Comparison of ENCODE assay signal across 20 cellular contexts in genomic region chr6:21099338-21100314, GRCh38.
DNase-seq lines count a peak whose midpoint lies in the region; ATAC-seq and TF ChIP-seq lines count a peak whose summit lies in the region.
"Had no signal": no experiment of that assay in that cellular context is flagged by ENCODE, and none has a peak within 500 bp of the region (broad histone marks: within the 10 kb centered on the region; RNA-seq: fewer than 3 reads in every experiment).

No MANE protein-coding gene starts in this region.

- no peaks in the 10 kb centered on the region for H3K27me3 Mint-ChIP-seq in natural killer cell (ENCODE audit: low read depth in 2 of 2)
- no peaks in the 10 kb centered on the region for H3K27me3 Mint-ChIP-seq in natural killer cell treated with Interleukin-12 subunit alpha and Interleukin-12 subunit beta and Interleukin-15 and Interleukin-18, amount 100 ng/mL, for 72 hours
- H3K27me3 Mint-ChIP-seq in immature natural killer cell (ENCODE audit: low read depth in 3 of 3) = peaks cover 0 to 3% (median 2%) of the 10 kb centered on the region in 3 donors
- H3K27me3 Mint-ChIP-seq: activated naive CD8-positive, alpha-beta T cell had no signal

- H3K36me3 Mint-ChIP-seq in natural killer cell (no peaks in the 10 kb centered on the region), immature natural killer cell (peaks cover 3 to 9% (median 4%) of the 10 kb centered on the region in 3 donors)
- H3K36me3 Mint-ChIP-seq in natural killer cell treated with Interleukin-12 subunit alpha and Interleukin-12 subunit beta and Interleukin-15 and Interleukin-18, amount 100 ng/mL, for 72 hours = no peaks in the 10 kb centered on the region
- H3K36me3 Mint-ChIP-seq: CD14-positive monocyte had no signal

- intact Hi-C loops in natural killer cell (cut with micrococcal nuclease) = no loop called here

- H3K27ac Mint-ChIP-seq in natural killer cell (peak overlapping the region; percentile 37 to 54), immature natural killer cell (peak overlapping the region in 2 of 6 donors; percentile 7 to 21)
- H3K27ac Mint-ChIP-seq in natural killer cell treated with Interleukin-12 subunit alpha and Interleukin-12 subunit beta and Interleukin-15 and Interleukin-18, amount 100 ng/mL, for 72 hours = no peak overlapping the region
- H3K27ac Mint-ChIP-seq: activated naive CD8-positive, alpha-beta T cell; activated T-helper 1 cell treated with anti-CD3 and anti-CD28 coated beads, Interleukin-12 subunit alpha, Interleukin-12 subunit beta, Interleukin-2, Interleukin-4 antibody, amounts not matched to agents 30 ng/mL and 10 ng/mL and 1 ng/mL, durations not matched to agents 14 hours and 24 hours and 36 hours had no signal

- H3K4me1 Mint-ChIP-seq in natural killer cell = peaks cover 35 to 42% of the 10 kb centered on the region in 2 donors
- H3K4me1 Mint-ChIP-seq in natural killer cell treated with Interleukin-12 subunit alpha and Interleukin-12 subunit beta and Interleukin-15 and Interleukin-18, amount 100 ng/mL, for 72 hours (ENCODE audit: low read depth in 2 of 2) = peaks cover 18 to 27% of the 10 kb centered on the region in 2 donors
- H3K4me1 Mint-ChIP-seq in immature natural killer cell = peaks cover 33 to 43% of the 10 kb centered on the region in 2 donors

- ATAC-seq in natural killer cell (peak in 1 of 3 donors; percentile 47), GM18861 (IDR thresholded peaks at IDR 0.05; ENCODE audit: unreplicated experiment) (no peak)
- no peak for ATAC-seq in natural killer cell treated with Interleukin-12 subunit alpha and Interleukin-12 subunit beta and Interleukin-15 and Interleukin-18, amount 100 ng/mL, for 72 hours
- ATAC-seq: body of pancreas, PC-3 had no signal

- no peak for TF ChIP-seq CTCF in natural killer cell (IDR thresholded peaks at IDR 0.05)

- H3K9me3 Mint-ChIP-seq in natural killer cell = no peaks in the 10 kb centered on the region
- H3K9me3 Mint-ChIP-seq in natural killer cell treated with Interleukin-12 subunit alpha and Interleukin-12 subunit beta and Interleukin-15 and Interleukin-18, amount 100 ng/mL, for 72 hours = no peaks in the 10 kb centered on the region
- no peaks in the 10 kb centered on the region for H3K9me3 Mint-ChIP-seq in immature natural killer cell
- H3K9me3 Mint-ChIP-seq: activated T-helper 1 cell treated with anti-CD3 and anti-CD28 coated beads, Interleukin-12 subunit alpha, Interleukin-12 subunit beta, Interleukin-2, Interleukin-4 antibody, amounts not matched to agents 30 ng/mL and 10 ng/mL and 1 ng/mL, durations not matched to agents 14 hours and 24 hours and 36 hours had no signal

- no peak for DNase-seq in natural killer cell
- no peak for DNase-seq in natural killer cell treated with Interleukin-12 subunit alpha and Interleukin-12 subunit beta and Interleukin-15 and Interleukin-18, amount 100 ng/mL, for 72 hours (ENCODE audit: low spot score)
- peak; percentile 52 for DNase-seq in NOMO-1 treated with DMSO at 0.1 percent for 48 hours (lab: John Stamatoyannopoulos, UW; ENCODE audit: unreplicated experiment)
- no peak for DNase-seq in immature natural killer cell
- DNase-seq in GM03348 (ENCODE audit: low spot score) = no peak
- DNase-seq in NK-92 (lab: John Stamatoyannopoulos, UW; ENCODE audit: unreplicated experiment) = no peak
- no peak for DNase-seq in SW 1271 (lab: John Stamatoyannopoulos, UW)
- DNase-seq: activated CD4-positive, CD25-positive, alpha-beta regulatory T cell treated with anti-CD3 and anti-CD28 coated beads, Interleukin-2, amount 50 U/mL, for 72 hours; body of pancreas; foreskin fibroblast; hypothalamus; kidney; NCI-H1048; PC-3; stimulated activated CD4-positive, alpha-beta T cell treated with anti-CD3 and anti-CD28 coated beads, Interleukin-15, amount 100 ng/mL, for 24 hours; stimulated activated naive CD4-positive, alpha-beta T cell had no signal

- no peak overlapping the region for H3K4me3 Mint-ChIP-seq in natural killer cell
- H3K4me3 Mint-ChIP-seq in natural killer cell treated with Interleukin-12 subunit alpha and Interleukin-12 subunit beta and Interleukin-15 and Interleukin-18, amount 100 ng/mL, for 72 hours = no peak overlapping the region
- H3K4me3 Mint-ChIP-seq in immature natural killer cell = peak overlapping the region in 3 of 5 donors; percentile 6 to 35 (median 19)
- H3K4me3 Mint-ChIP-seq: activated naive CD8-positive, alpha-beta T cell; activated T-helper 1 cell treated with anti-CD3 and anti-CD28 coated beads, Interleukin-12 subunit alpha, Interleukin-12 subunit beta, Interleukin-2, Interleukin-4 antibody, amounts not matched to agents 30 ng/mL and 10 ng/mL and 1 ng/mL, durations not matched to agents 14 hours and 24 hours and 36 hours; CD14-positive monocyte had no signal

Comparison
In these comparisons a context has a peak if more than half of its experiments do, and no peak if none do; other contexts are left out.
1. H3K27ac Mint-ChIP-seq: peak in natural killer cell (2 of 2); none in natural killer cell treated with Interleukin-12 subunit alpha and Interleukin-12 subunit beta and Interleukin-15 and Interleukin-18, amount 100 ng/mL, for 72 hours (0 of 2).
2. H3K4me3 Mint-ChIP-seq: peak in immature natural killer cell (3 of 5); none in natural killer cell (single experiment) and natural killer cell treated with Interleukin-12 subunit alpha and Interleukin-12 subunit beta and Interleukin-15 and Interleukin-18, amount 100 ng/mL, for 72 hours (single experiment).